ENCODE assay signal across 23 cellular contexts in the genomic region with DNA sequence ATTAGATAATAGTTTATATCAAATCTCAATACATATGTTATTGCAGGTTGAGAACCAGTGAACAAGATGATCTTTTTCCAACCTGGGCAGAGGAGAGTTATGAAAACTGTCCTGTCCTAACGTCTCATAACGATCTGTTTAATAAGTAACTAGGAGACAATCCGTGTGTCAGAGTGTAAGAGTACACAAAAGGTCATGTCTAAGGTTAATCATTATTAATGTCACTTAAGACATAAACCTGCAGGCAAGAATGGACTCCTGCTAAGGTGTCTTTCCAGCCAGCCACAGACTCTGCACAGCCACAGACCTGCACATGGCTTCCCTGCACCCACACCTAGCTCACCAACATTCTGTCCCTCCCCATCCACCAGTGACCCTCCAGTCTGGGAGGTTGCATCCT. TPM values are rescaled to one million over a fixed set of nuclear protein-coding genes. Genes with fewer than 3 reads are reported as not detected.
DNase-seq lines count a peak whose midpoint lies in the region; ATAC-seq and TF ChIP-seq lines count a peak whose summit lies in the region.
"Had no signal": no experiment of that assay in that cellular context is flagged by ENCODE, and none has a peak within 500 bp of the region (broad histone marks: within the 10 kb centered on the region; RNA-seq: fewer than 3 reads in every experiment).

No MANE protein-coding gene starts in this region.

- H3K27me3 ChIP-seq in transverse colon: no peaks in the 10 kb centered on the region

- in situ Hi-C loops in transverse colon (cut with MboI; ENCODE audit: low pct_ligation_motif_present in 1 of 4, low pct_unique_long_range_greater_than_20kb in 1 of 4, low sequenced_read_pairs in 3 of 4): no loop called here

- TF ChIP-seq EP300 in transverse colon (IDR thresholded peaks at IDR 0.05; ENCODE audit: low read depth): no peak

- no peak overlapping the region for H3K27ac ChIP-seq in transverse colon
- H3K27ac ChIP-seq: C4-2B had no signal

- peaks cover 0 to 6% (median 0%) of the 10 kb centered on the region in 4 donors for H3K4me1 ChIP-seq in transverse colon

- no peaks in the 10 kb centered on the region for H3K36me3 Mint-ChIP-seq in progenitor cell of endocrine pancreas (ENCODE audit: insufficient read depth)
- H3K36me3 Mint-ChIP-seq: IgD-negative memory B cell had no signal

- peak; percentile 93 for ATAC-seq in left colon
- ATAC-seq: HCT116 had no signal

- WGBS in transverse colon (ENCODE audit: low coverage in 1 of 2), 2 donors: 36 to 56% methylated on average over 3 of the region's 3 CpGs

- H3K9me3 Mint-ChIP-seq in progenitor cell of endocrine pancreas (ENCODE audit: low read depth): no peaks in the 10 kb centered on the region
- H3K9me3 Mint-ChIP-seq: IgD-negative memory B cell had no signal

- H3K4me3 Mint-ChIP-seq in progenitor cell of endocrine pancreas (ENCODE audit: low read depth): peak overlapping the region; percentile 19
- H3K4me3 Mint-ChIP-seq: IgD-negative memory B cell had no signal

- no peaks in the 10 kb centered on the region for H3K27me3 Mint-ChIP-seq in progenitor cell of endocrine pancreas

- TF ChIP-seq CTCF in progenitor cell of endocrine pancreas (IDR thresholded peaks at IDR 0.05; ENCODE audit: unreplicated experiment) (no peak), transverse colon (IDR thresholded peaks at IDR 0.05) (no peak), GM20000 (IDR thresholded peaks at IDR 0.05; ENCODE audit: extremely low read depth, missing control alignments) (no peak)

- TF ChIP-seq POLR2A in transverse colon (IDR thresholded peaks at IDR 0.05): no peak

- DNase-seq in DMS53 (lab: John Stamatoyannopoulos, UW) (peak; percentile 68), SW480 (ENCODE audit: low spot score) (peak; percentile 3), left colon (no peak), progenitor cell of endocrine pancreas (ENCODE audit: low spot score, unreplicated experiment) (no peak), HUDEP-2 (lab: John Stamatoyannopoulos, UW; ENCODE audit: unreplicated experiment in 76 of 76) (no peak), NOMO-1 (lab: John Stamatoyannopoulos, UW; ENCODE audit: unreplicated experiment in 2 of 2) (no peak), transverse colon (no peak), GM20000 (ENCODE audit: low spot score) (no peak)
- DNase-seq: AML-193; GF-D8; GOT3; NCI-H1105 treated with DMSO at 0.1 percent for 48 hours; NCI-H1694; NCI-H2081 treated with DMSO at 0.1 percent for 48 hours; NK-92 treated with Interleukin-12 subunit alpha and Interleukin-12 subunit beta, amount 100 ng/mL, for 24 hours; Right ventricle myocardium superior; SW 1271 had no signal

- H3K27ac Mint-ChIP-seq in progenitor cell of endocrine pancreas: peak overlapping the region; percentile 80
- H3K27ac Mint-ChIP-seq: IgD-negative memory B cell had no signal

- no peaks in the 10 kb centered on the region for H3K36me3 ChIP-seq in transverse colon

- intact Hi-C loops in left colon (cut with DNase I, micrococcal nuclease) (no loop called here), transverse colon (cut with DNase I; ENCODE audit: low total_unique reads) (no loop called here)

- no peaks in the 10 kb centered on the region for H3K9me3 ChIP-seq in transverse colon

- H3K4me1 Mint-ChIP-seq in progenitor cell of endocrine pancreas (ENCODE audit: low read depth): peaks cover 30% of the 10 kb centered on the region
- H3K4me1 Mint-ChIP-seq: IgD-negative memory B cell had no signal

- H3K4me3 ChIP-seq in transverse colon: no peak overlapping the region

RNA-seq across cellular contexts. Expression of a gene that starts 10.1 kb away (rescaled TPM):
- total RNA-seq in left colon (under 1 TPM in 1 of 2 donors, not detected in 1; 0.42 TPM), progenitor cell of endocrine pancreas (not detected in 2 replicates), transverse colon (under 1 TPM in 1 of 4 donors, not detected in 3; 0.41 TPM)
- total RNA-seq: LHCN-M2, NCI-H460, OCI-LY7, Right ventricle myocardium superior had no signal

RNA-seq across cellular contexts. Expression of a gene that starts 40.2 kb away (rescaled TPM):
- total RNA-seq in left colon (under 1 TPM in 1 of 2 donors, not detected in 1; 0.17 TPM), progenitor cell of endocrine pancreas (1.0 TPM in 2 replicates), transverse colon (not detected)
- total RNA-seq: LHCN-M2, OCI-LY7, Right ventricle myocardium superior had no signal

Comparison
In these comparisons a context has a peak if more than half of its experiments do, and no peak if none do; other contexts are left out.
1. DNase-seq: peak in DMS53 (single experiment) and SW480 (single experiment); none in left colon (0 of 2), progenitor cell of endocrine pancreas (single experiment), HUDEP-2 (0 of 76), NOMO-1 (0 of 2), transverse colon (single experiment) and GM20000 (single experiment).